In the genomic region with DNA sequence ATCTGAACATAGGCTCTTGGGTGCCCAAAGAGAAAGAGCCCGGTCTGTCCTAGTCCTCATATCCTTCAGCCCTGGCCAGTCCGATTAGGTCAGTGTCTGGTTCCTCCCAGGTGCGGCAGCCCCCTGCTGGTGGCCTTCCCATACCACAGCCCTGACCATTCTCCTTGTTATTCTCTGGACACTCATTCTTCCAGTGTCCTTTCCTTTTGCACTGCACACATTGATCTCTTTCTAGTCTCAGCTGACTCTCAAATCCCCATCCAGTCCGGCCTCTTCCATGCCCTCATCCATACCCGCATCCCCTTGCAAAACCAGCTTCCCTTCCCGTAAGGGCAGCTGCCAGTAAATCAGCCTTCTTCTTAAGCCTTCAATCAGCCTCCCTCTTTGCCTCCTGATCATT, we compare ENCODE assay signal across 13 cellular contexts.
DNase-seq lines count a peak whose midpoint lies in the region; ATAC-seq, FAIRE-seq and TF ChIP-seq lines count a peak whose summit lies in the region.
"Had no signal": no experiment of that assay in that cellular context is flagged by ENCODE, and none has a peak within 500 bp of the region (broad histone marks: within the 10 kb centered on the region; RNA-seq: fewer than 3 reads in every experiment).

No MANE protein-coding gene starts in this region.

- H3K27me3 Mint-ChIP-seq in natural killer cell (ENCODE audit: low read depth in 2 of 2) = no peaks in the 10 kb centered on the region
- H3K27me3 Mint-ChIP-seq in natural killer cell treated with Interleukin-12 subunit alpha and Interleukin-12 subunit beta and Interleukin-15 and Interleukin-18, amount 100 ng/mL, for 72 hours = no peaks in the 10 kb centered on the region
- peaks cover 25% of the 10 kb centered on the region for H3K27me3 Mint-ChIP-seq in activated CD4-positive, alpha-beta T cell treated with anti-CD3 and anti-CD28 coated beads, Interleukin-2, amount 10 ng/mL, durations not matched to agents 24 days and 14 days
- H3K27me3 Mint-ChIP-seq: activated T-cell treated with anti-CD3 and anti-CD28 coated beads, Interleukin-2, amount 50 U/mL, for 24 hours had no signal

- TF ChIP-seq POLR2A in H54 (IDR thresholded peaks at IDR 0.05; ENCODE audit: low read depth, low read length) = no peak

- TF ChIP-seq CTCF in natural killer cell (IDR thresholded peaks at IDR 0.05) = no peak
- peak; percentile 72 for TF ChIP-seq CTCF in OCI-LY1 (IDR thresholded peaks at IDR 0.05; ENCODE audit: low read length)
- peak; percentile 25 for TF ChIP-seq CTCF in fibroblast of mammary gland (conservative IDR thresholded peaks at IDR 0.05; ENCODE audit: control insufficient read depth, insufficient read depth, low read depth, low read length)

- no peak overlapping the region for H2AFZ ChIP-seq in OCI-LY1 (ENCODE audit: low read length)

- intact Hi-C loops in natural killer cell (cut with micrococcal nuclease) = no loop called here
- intact Hi-C loops in activated CD4-positive, alpha-beta T cell treated with anti-CD3 and anti-CD28 coated beads, Interleukin-2, amount 10 ng/mL, durations not matched to agents 24 days and 14 days (cut with micrococcal nuclease) = no loop called here

- H3K36me3 ChIP-seq in OCI-LY1 (ENCODE audit: insufficient read depth, low read length) = peaks cover 16% of the 10 kb centered on the region
- no peaks in the 10 kb centered on the region for H3K36me3 ChIP-seq in effector memory CD4-positive, alpha-beta T cell (ENCODE audit: control insufficient read depth, insufficient read depth, low read length)
- H3K36me3 ChIP-seq: SJCRH30 had no signal

- DNase-seq in natural killer cell = no peak
- no peak for DNase-seq in natural killer cell treated with Interleukin-12 subunit alpha and Interleukin-12 subunit beta and Interleukin-15 and Interleukin-18, amount 100 ng/mL, for 72 hours (ENCODE audit: low spot score)
- DNase-seq in fibroblast of mammary gland (ENCODE audit: low read depth) = no peak
- DNase-seq in H54 (ENCODE audit: insufficient read length, low spot score) = no peak
- DNase-seq in activated CD4-positive, alpha-beta T cell treated with anti-CD3 and anti-CD28 coated beads, Interleukin-2, amount 10 ng/mL, durations not matched to agents 24 days and 14 days = no peak
- DNase-seq in NCI-H524 (lab: John Stamatoyannopoulos, UW) = no peak
- DNase-seq in effector memory CD4-positive, alpha-beta T cell = no peak
- DNase-seq: activated T-cell treated with anti-CD3 and anti-CD28 coated beads, Interleukin-2, amount 50 U/mL, for 24 hours; COR-L47; NCI-H1105 treated with DMSO at 0.1 percent for 48 hours; SJCRH30 had no signal

- peak overlapping the region; percentile 74 for H3K4me2 ChIP-seq in OCI-LY1 (ENCODE audit: low read length)

- H4K20me1 ChIP-seq in OCI-LY1 (ENCODE audit: insufficient read depth, low read length) = no peaks in the 10 kb centered on the region

- FAIRE-seq in H54 (lab: Jason Lieb, UNC) = no peak
- FAIRE-seq: colon had no signal

- H3K27ac Mint-ChIP-seq in natural killer cell = peak overlapping the region in 1 of 2 donors; percentile 95
- peak overlapping the region in 1 of 2 donors; percentile 1 for H3K27ac Mint-ChIP-seq in natural killer cell treated with Interleukin-12 subunit alpha and Interleukin-12 subunit beta and Interleukin-15 and Interleukin-18, amount 100 ng/mL, for 72 hours
- no peak overlapping the region for H3K27ac Mint-ChIP-seq in activated CD4-positive, alpha-beta T cell treated with anti-CD3 and anti-CD28 coated beads, Interleukin-2, amount 10 ng/mL, durations not matched to agents 24 days and 14 days
- H3K27ac Mint-ChIP-seq: activated T-cell treated with anti-CD3 and anti-CD28 coated beads, Interleukin-2, amount 50 U/mL, for 24 hours had no signal

- peaks cover 41 to 48% of the 10 kb centered on the region in 2 donors for H3K4me1 Mint-ChIP-seq in natural killer cell
- peaks cover 39 to 42% of the 10 kb centered on the region in 2 donors for H3K4me1 Mint-ChIP-seq in natural killer cell treated with Interleukin-12 subunit alpha and Interleukin-12 subunit beta and Interleukin-15 and Interleukin-18, amount 100 ng/mL, for 72 hours (ENCODE audit: low read depth in 2 of 2)
- H3K4me1 Mint-ChIP-seq in activated CD4-positive, alpha-beta T cell treated with anti-CD3 and anti-CD28 coated beads, Interleukin-2, amount 10 ng/mL, durations not matched to agents 24 days and 14 days = peaks cover 26% of the 10 kb centered on the region

- H3K4me1 ChIP-seq in OCI-LY1 (ENCODE audit: insufficient read depth, low read length, severe bottlenecking) = peaks cover 34% of the 10 kb centered on the region
- H3K4me1 ChIP-seq in effector memory CD4-positive, alpha-beta T cell (ENCODE audit: control insufficient read depth, insufficient read depth, low read length, poor library complexity, severe bottlenecking) = no peaks in the 10 kb centered on the region
- H3K4me1 ChIP-seq: SJCRH30 had no signal

- no peaks in the 10 kb centered on the region for H3K36me3 Mint-ChIP-seq in natural killer cell
- H3K36me3 Mint-ChIP-seq in natural killer cell treated with Interleukin-12 subunit alpha and Interleukin-12 subunit beta and Interleukin-15 and Interleukin-18, amount 100 ng/mL, for 72 hours = no peaks in the 10 kb centered on the region
- no peaks in the 10 kb centered on the region for H3K36me3 Mint-ChIP-seq in activated CD4-positive, alpha-beta T cell treated with anti-CD3 and anti-CD28 coated beads, Interleukin-2, amount 10 ng/mL, durations not matched to agents 24 days and 14 days (ENCODE audit: low read depth)

- peak overlapping the region; percentile 99 for H3K27ac ChIP-seq in OCI-LY1 (ENCODE audit: low read depth, low read length, poor library complexity, severe bottlenecking)
- H3K27ac ChIP-seq in effector memory CD4-positive, alpha-beta T cell (ENCODE audit: insufficient read depth, low read length, poor library complexity, severe bottlenecking) = no peak overlapping the region
- H3K27ac ChIP-seq: SJCRH30 had no signal

- peaks cover 7% of the 10 kb centered on the region; the same call in 1 of the 2 replicates for H3K9me3 ChIP-seq in OCI-LY1 (ENCODE audit: low read length)
- H3K9me3 ChIP-seq in effector memory CD4-positive, alpha-beta T cell (ENCODE audit: control insufficient read depth, low read length) = no peaks in the 10 kb centered on the region
- H3K9me3 ChIP-seq: SJCRH30 had no signal

- no peaks in the 10 kb centered on the region for H3F3A ChIP-seq in OCI-LY1 (ENCODE audit: insufficient read depth, low read length)

- H3K9ac ChIP-seq in OCI-LY1 (ENCODE audit: low read length) = peak overlapping the region; percentile 98; the same call in 1 of the 2 replicates

- no peaks in the 10 kb centered on the region for H3K9me2 ChIP-seq in OCI-LY1 (ENCODE audit: low read depth, low read length)

- no peak for ATAC-seq in natural killer cell
- no peak for ATAC-seq in natural killer cell treated with Interleukin-12 subunit alpha and Interleukin-12 subunit beta and Interleukin-15 and Interleukin-18, amount 100 ng/mL, for 72 hours

- H3K27me3 ChIP-seq in OCI-LY1 (ENCODE audit: insufficient read depth, low read length) = no peaks in the 10 kb centered on the region
- H3K27me3 ChIP-seq in effector memory CD4-positive, alpha-beta T cell (replicated peaks; ENCODE audit: control insufficient read depth, insufficient read depth, low read length, poor library complexity, severe bottlenecking) = no peaks in the 10 kb centered on the region
- H3K27me3 ChIP-seq: SJCRH30 had no signal

- peak overlapping the region; percentile 29 for H3K4me3 Mint-ChIP-seq in natural killer cell
- no peak overlapping the region for H3K4me3 Mint-ChIP-seq in natural killer cell treated with Interleukin-12 subunit alpha and Interleukin-12 subunit beta and Interleukin-15 and Interleukin-18, amount 100 ng/mL, for 72 hours
- H3K4me3 Mint-ChIP-seq in activated CD4-positive, alpha-beta T cell treated with anti-CD3 and anti-CD28 coated beads, Interleukin-2, amount 10 ng/mL, durations not matched to agents 24 days and 14 days = no peak overlapping the region

- peak overlapping the region; percentile 85 for H3K4me3 ChIP-seq in OCI-LY1 (ENCODE audit: low read depth, low read length, poor library complexity, severe bottlenecking)
- no peak overlapping the region for H3K4me3 ChIP-seq in fibroblast of mammary gland (ENCODE audit: control insufficient read depth, low read depth, low read length)
- H3K4me3 ChIP-seq in effector memory CD4-positive, alpha-beta T cell (ENCODE audit: insufficient read depth, low read depth, low read length, poor library complexity, severe bottlenecking) = no peak overlapping the region
- H3K4me3 ChIP-seq: SJCRH30 had no signal

- H3K79me2 ChIP-seq in OCI-LY1 (ENCODE audit: insufficient read depth, low read length) = peaks cover 22% of the 10 kb centered on the region

- no peaks in the 10 kb centered on the region for H3K9me3 Mint-ChIP-seq in natural killer cell
- no peaks in the 10 kb centered on the region for H3K9me3 Mint-ChIP-seq in natural killer cell treated with Interleukin-12 subunit alpha and Interleukin-12 subunit beta and Interleukin-15 and Interleukin-18, amount 100 ng/mL, for 72 hours
- H3K9me3 Mint-ChIP-seq in activated CD4-positive, alpha-beta T cell treated with anti-CD3 and anti-CD28 coated beads, Interleukin-2, amount 10 ng/mL, durations not matched to agents 24 days and 14 days = no peaks in the 10 kb centered on the region
- H3K9me3 Mint-ChIP-seq: activated T-cell treated with anti-CD3 and anti-CD28 coated beads, Interleukin-2, amount 50 U/mL, for 24 hours had no signal
